In genomic region chr2:201860541-201861154, GRCh38 we compare ENCODE assay signal across 8 cellular contexts. TPM values are rescaled to one million over a fixed set of nuclear protein-coding genes. Genes with fewer than 3 reads are reported as not detected.
DNase-seq lines count a peak whose midpoint lies in the region; ATAC-seq, FAIRE-seq and TF ChIP-seq lines count a peak whose summit lies in the region.

No MANE protein-coding gene starts in this region.

- no peak overlapping the region for H3K27ac ChIP-seq in GM23248

- H3K4me3 ChIP-seq in GM23248: no peak overlapping the region
- no peak overlapping the region for H3K4me3 ChIP-seq in NB4 (ENCODE audit: low read depth, low read length)

- H3K4me1 ChIP-seq in GM23248 (ENCODE audit: insufficient read depth): peaks cover 17% of the 10 kb centered on the region

- peak; percentile 98 for ATAC-seq in SK-N-SH treated with all-trans-retinoic acid at 6 μM for 48 hours
- ATAC-seq in HG02973 (IDR thresholded peaks at IDR 0.05; ENCODE audit: unreplicated experiment): no peak

- peak; percentile 82 for TF ChIP-seq CTCF in NB4 (IDR thresholded peaks at IDR 0.05; ENCODE audit: low read depth, low read length)

- DNase-seq in GM23248 (peak; percentile 85), NB4 (ENCODE audit: low read depth) (peak; percentile 79), brain pericyte (ENCODE audit: low read depth, low spot score) (peak; percentile 47), immature natural killer cell (peak; percentile 17 to 41 (median 27))
- peak; percentile 12 to 13 for DNase-seq in stimulated activated CD4-positive, alpha-beta T cell treated with anti-CD3 and anti-CD28 coated beads, Interleukin-15, amount 100 ng/mL, for 48 hours (ENCODE audit: low read depth in 2 of 2)

- no peaks in the 10 kb centered on the region for H3K9me2 ChIP-seq in GM23248 (ENCODE audit: insufficient read depth)

- no peaks in the 10 kb centered on the region for H3K9me3 Mint-ChIP-seq in immature natural killer cell

- no peaks in the 10 kb centered on the region for H3K9me3 ChIP-seq in GM23248 (ENCODE audit: low read depth)

- FAIRE-seq in G401.6 (lab: Jason Lieb, UNC): peak; percentile 91

- no peaks in the 10 kb centered on the region for H3K27me3 ChIP-seq in GM23248 (replicated peaks; ENCODE audit: insufficient read depth)

- no peak overlapping the region for H2AFZ ChIP-seq in GM23248

- peaks cover 23% of the 10 kb centered on the region; the same call in 1 of the 2 replicates for H3F3A ChIP-seq in GM23248 (ENCODE audit: insufficient read depth)

- H3K4me1 Mint-ChIP-seq in immature natural killer cell: peaks cover 0 to 6% of the 10 kb centered on the region in 2 donors

- no peak for TF ChIP-seq POLR2A in NB4 (IDR thresholded peaks at IDR 0.05; ENCODE audit: extremely low read depth, insufficient read length)

- peak overlapping the region; percentile 53 for H3K4me2 ChIP-seq in GM23248 (ENCODE audit: unreplicated experiment)

- H3K36me3 Mint-ChIP-seq in immature natural killer cell: no peaks in the 10 kb centered on the region

- WGBS in GM23248 (ENCODE audit: low coverage in 1 of 2, low lambda C conversion rate in 2 of 2, missing lambda C conversion rate in 2 of 2), 2 experiments: 17 to 19% methylated on average over 8 of the region's 8 CpGs

- no peak overlapping the region for H3K4me3 Mint-ChIP-seq in immature natural killer cell

- no peaks in the 10 kb centered on the region for H3K36me3 ChIP-seq in GM23248 (ENCODE audit: low read depth)

- in situ Hi-C loops in GM23248 (cut with MboI): no loop called here

- no peak overlapping the region for H3K27ac Mint-ChIP-seq in immature natural killer cell

- no peaks in the 10 kb centered on the region for H4K20me1 ChIP-seq in GM23248 (ENCODE audit: insufficient read depth)

- H3K27me3 Mint-ChIP-seq in immature natural killer cell (ENCODE audit: low read depth in 3 of 3): peaks cover 0 to 18% (median 5%) of the 10 kb centered on the region in 3 donors

- no peak overlapping the region for H3K9ac ChIP-seq in GM23248

- no peaks in the 10 kb centered on the region for H3K79me2 ChIP-seq in GM23248 (ENCODE audit: insufficient read depth)

TF ChIP-seq in SK-N-SH treated with all-trans-retinoic acid at 6 μM for 48 hours, 23 proteins besides CTCF, POLR2A, EP300 and RAD21:
- TF ChIP-seq ESRRG (CRISPR knock-in tag; IDR thresholded peaks at IDR 0.05) (no peak), ZNF70 (CRISPR knock-in tag; IDR thresholded peaks at IDR 0.05) (no peak), POU6F1 (CRISPR knock-in tag; IDR thresholded peaks at IDR 0.05; ENCODE audit: borderline replicate concordance, low read depth) (no peak)

RNA-seq across cellular contexts. Expression of gene CDK15, which starts 54.3 kb away (rescaled TPM):
- 1.3 and 3.2 TPM in 2 replicates for total RNA-seq in GM23248 (2014; rRNA removed; shearing (Covaris generic))
- polyA plus RNA-seq in GM23248 (2016; fragmentation: Nextera tagmentation; extraction: Ambion mirVana) (0.88 and 1.7 TPM in 2 replicates), immature natural killer cell (not detected)

Comparison
In these comparisons a context has a peak if more than half of its experiments do, and no peak if none do; other contexts are left out.
1. DNase-seq: peak in every context shown above with its lines; median percentile 85 in GM23248; 79 in NB4; 47 in brain pericyte; 27 in immature natural killer cell; 12 in stimulated activated CD4-positive, alpha-beta T cell treated with anti-CD3 and anti-CD28 coated beads, Interleukin-15, amount 100 ng/mL, for 48 hours.